Comparison of ENCODE assay signal across 10 cellular contexts in genomic region chr16:70750893-70751467, GRCh38. TPM values are rescaled to one million over a fixed set of nuclear protein-coding genes. Genes with fewer than 3 reads are reported as not detected.
A peak's percentile ranks its signal among the peaks of the same experiment; 100 is the strongest.
DNase-seq lines count a peak whose midpoint lies in the region; ATAC-seq and TF ChIP-seq lines count a peak whose summit lies in the region.
"Had no signal": no experiment of that assay in that cellular context is flagged by ENCODE, and none has a peak within 500 bp of the region (broad histone marks: within the 10 kb centered on the region; RNA-seq: fewer than 3 reads in every experiment).

No MANE protein-coding gene starts in this region.

- DNase-seq in LHCN-M2 (ENCODE audit: low read depth) (peak; percentile 98), cardiac fibroblast (ENCODE audit: low read depth in 2 of 2) (peak; percentile 96 to 98), suprapubic skin (ENCODE audit: low spot score in 2 of 2) (peak in 1 of 2 donors; percentile 82), NCI-H82 (lab: John Stamatoyannopoulos, UW) (no peak), NCI-H1694 (lab: John Stamatoyannopoulos, UW) (no peak), nucleus accumbens (lab: John Stamatoyannopoulos, UW) (no peak)
- DNase-seq: activated CD8-positive, alpha-beta memory T cell treated with anti-CD3 and anti-CD28 coated beads, Interleukin-2, amount 50 U/mL, for 4 hours; NCI-H1048 had no signal

- peak overlapping the region in 1 of 2 donors; percentile 3 for H3K9ac ChIP-seq in liver (ENCODE audit: low read depth in 1 of 2, low read length in 2 of 2)

- TF ChIP-seq CTCF in cardiac fibroblast (IDR thresholded peaks at IDR 0.05; ENCODE audit: low read depth, low read length) (peak; percentile 4), liver (IDR thresholded peaks at IDR 0.05; ENCODE audit: low read depth, low read length, missing input control) (no peak), suprapubic skin (IDR thresholded peaks at IDR 0.05) (no peak)

- no peak for ATAC-seq in GM18907 (IDR thresholded peaks at IDR 0.05; ENCODE audit: unreplicated experiment)

- peaks cover 56 to 82% (median 68%) of the 10 kb centered on the region in 4 donors for H3K4me1 ChIP-seq in liver (ENCODE audit: control insufficient read depth in 4 of 4, insufficient read depth in 4 of 4, low read length in 3 of 4)
- H3K4me1 ChIP-seq in suprapubic skin = peaks cover 87% of the 10 kb centered on the region

- TF ChIP-seq EP300 in suprapubic skin (IDR thresholded peaks at IDR 0.05) = no peak

- no peak overlapping the region for H3K4me3 ChIP-seq in cardiac fibroblast (replicated peaks in 1 of 2; ENCODE audit: low read depth in 2 of 2, low read length in 2 of 2)
- no peak overlapping the region for H3K4me3 ChIP-seq in liver (ENCODE audit: low read depth in 1 of 3, low read length in 3 of 3)
- no peak overlapping the region for H3K4me3 ChIP-seq in suprapubic skin

- no peak for TF ChIP-seq POLR2A in suprapubic skin (IDR thresholded peaks at IDR 0.05)

- no peaks in the 10 kb centered on the region for H3K27me3 ChIP-seq in liver (ENCODE audit: control insufficient read depth in 4 of 4, insufficient read depth in 4 of 4, low read length in 3 of 4)
- no peaks in the 10 kb centered on the region for H3K27me3 ChIP-seq in suprapubic skin

- H3K9me3 ChIP-seq in liver (ENCODE audit: control insufficient read depth in 4 of 4, low read length in 3 of 4) = no peaks in the 10 kb centered on the region
- no peaks in the 10 kb centered on the region for H3K9me3 ChIP-seq in suprapubic skin

- 48% methylated on average over 13 of the region's 13 CpGs for WGBS in liver
- WGBS in suprapubic skin = 40% methylated on average over 7 of the region's 13 CpGs

- peak; percentile 50 to 55 for TF ChIP-seq RAD21 in liver (IDR thresholded peaks at IDR 0.05)

- H3K36me3 ChIP-seq in liver (ENCODE audit: control insufficient read depth in 4 of 4, insufficient read depth in 3 of 4, low read depth in 1 of 4, low read length in 3 of 4) (peaks cover 0 to 2% (median 0%) of the 10 kb centered on the region in 4 donors), suprapubic skin (no peaks in the 10 kb centered on the region)

- H3K27ac ChIP-seq in liver (ENCODE audit: low read depth in 1 of 2, low read length in 2 of 2) (peak overlapping the region; percentile 96 to 97), suprapubic skin (peak overlapping the region; percentile 56)

TF ChIP-seq in liver, 16 proteins besides CTCF, POLR2A, EP300 and RAD21:
- TF ChIP-seq ATF3 (IDR thresholded peaks at IDR 0.05) (no peak), YY1 (IDR thresholded peaks at IDR 0.05) (peak; percentile 53), NR2F2 (IDR thresholded peaks at IDR 0.05) (peak; percentile 99), HNF4A (conservative IDR thresholded peaks at IDR 0.05) (peak; percentile 4 to 62), HNF4G (IDR thresholded peaks at IDR 0.05) (no peak), MAX (IDR thresholded peaks at IDR 0.05) (peak; percentile 33), JUND (IDR thresholded peaks at IDR 0.05) (no peak), FOXA1 (IDR thresholded peaks at IDR 0.05) (no peak), ZBTB33 (IDR thresholded peaks at IDR 0.05) (no peak), TAF1 (conservative IDR thresholded peaks at IDR 0.05) (no peak), GABPA (IDR thresholded peaks at IDR 0.05 in 1 of 2, conservative IDR thresholded peaks at IDR 0.05 in 1 of 2) (peak in 1 of 2 donors; percentile 27), EGR1 (IDR thresholded peaks at IDR 0.05; ENCODE audit: low read depth in 2 of 2) (peak in 1 of 2 donors; percentile 18), FOXA2 (IDR thresholded peaks at IDR 0.05) (no peak), REST (IDR thresholded peaks at IDR 0.05) (no peak), RXRA (IDR thresholded peaks at IDR 0.05) (peak; percentile 87 to 91), SP1 (IDR thresholded peaks at IDR 0.05) (peak; percentile 78)

RNA-seq across cellular contexts. Expression of gene VAC14, which starts 50.0 kb away (rescaled TPM):
- total RNA-seq in LHCN-M2 (2014; rRNA removed) (59.0 and 62.2 TPM in 2 replicates), liver (10 to 100 TPM; 17.7 to 23.3 TPM), suprapubic skin (10 to 100 TPM; 39.5 to 65.5 (median 45.4) TPM)
- polyA plus RNA-seq in LHCN-M2 (2012) = 55.2 TPM
- polyA plus RNA-seq in liver = 10 to 100 TPM; 16.7 to 29.8 TPM

Comparison
In these comparisons a context has a peak if more than half of its experiments do, and no peak if none do; other contexts are left out.
1. DNase-seq: peak in LHCN-M2 (single experiment) and cardiac fibroblast (2 of 2); none in NCI-H82 (single experiment), NCI-H1694 (single experiment) and nucleus accumbens (0 of 56).